Comparison of ENCODE assay signal across 8 cellular contexts in the genomic region with DNA sequence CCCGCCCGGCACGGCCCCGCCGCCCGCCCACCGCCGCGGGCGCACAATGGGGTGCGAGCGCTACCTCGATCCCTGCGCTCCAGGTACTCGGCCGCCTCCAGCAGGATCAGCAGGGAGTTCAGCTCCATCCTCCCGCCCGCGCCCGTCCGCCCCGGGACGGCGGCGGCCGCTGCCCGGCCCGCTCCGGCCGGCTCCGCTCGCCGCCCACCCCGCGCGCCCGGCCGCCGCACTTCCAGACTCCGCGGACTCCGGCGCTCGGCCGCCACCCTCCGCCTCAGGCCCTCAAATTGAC. TPM values are rescaled to one million over a fixed set of nuclear protein-coding genes. Genes with fewer than 3 reads are reported as not detected.
DNase-seq lines count a peak whose midpoint lies in the region; ATAC-seq and TF ChIP-seq lines count a peak whose summit lies in the region.

A gene with protein sequence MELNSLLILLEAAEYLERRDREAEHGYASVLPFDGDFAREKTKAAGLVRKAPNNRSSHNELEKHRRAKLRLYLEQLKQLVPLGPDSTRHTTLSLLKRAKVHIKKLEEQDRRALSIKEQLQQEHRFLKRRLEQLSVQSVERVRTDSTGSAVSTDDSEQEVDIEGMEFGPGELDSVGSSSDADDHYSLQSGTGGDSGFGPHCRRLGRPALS (minus strand): TSS at position 257 of the 292 bp plus-strand sequence. CDS start 129 bp downstream, at position 128.

- DNase-seq in M059J (ENCODE audit: low read depth) (no peak), SKM-1 (lab: John Stamatoyannopoulos, UW; ENCODE audit: unreplicated experiment) (no peak), GM10266 (ENCODE audit: extremely low spot score) (no peak), globus pallidus (ENCODE audit: low spot score) (no peak)

- H3K4me1 ChIP-seq in ectodermal cell (ENCODE audit: control insufficient read depth, insufficient read depth, low read length) = peaks cover 29% of the 10 kb centered on the region
- H3K4me1 ChIP-seq in mucosa of stomach (ENCODE audit: control insufficient read depth, insufficient read depth, low read length) = peaks cover 34% of the 10 kb centered on the region

- H3K9ac ChIP-seq in mucosa of stomach (ENCODE audit: low read length) = peak within 1 kb of the TSS; percentile 78

- ATAC-seq in GM21390 (IDR thresholded peaks at IDR 0.05; ENCODE audit: unreplicated experiment) = peak; percentile 2
- ATAC-seq in GM18909 (IDR thresholded peaks at IDR 0.05; ENCODE audit: poor library complexity, unreplicated experiment) = no peak

- H3K27me3 ChIP-seq in ectodermal cell (ENCODE audit: control insufficient read depth, insufficient read depth, low read length, poor library complexity, severe bottlenecking) (no peaks in the 10 kb centered on the region), mucosa of stomach (ENCODE audit: control insufficient read depth, insufficient read depth, low read length) (no peaks in the 10 kb centered on the region)

- no peak for TF ChIP-seq CTCF in GM10266 (IDR thresholded peaks at IDR 0.05; ENCODE audit: control insufficient read depth, insufficient read depth, low read depth, missing control alignments)

- H3K9me3 ChIP-seq in ectodermal cell (ENCODE audit: control insufficient read depth, low read length) = no peaks in the 10 kb centered on the region
- H3K9me3 ChIP-seq in mucosa of stomach (ENCODE audit: control insufficient read depth, low read length) = no peaks in the 10 kb centered on the region

- H3K27ac ChIP-seq in ectodermal cell (ENCODE audit: insufficient read depth, low read depth, low read length, poor library complexity, severe bottlenecking) = peak within 1 kb of the TSS; percentile 65

- H3K4me3 ChIP-seq in ectodermal cell (ENCODE audit: insufficient read depth, low read depth, low read length) = peak within 1 kb of the TSS; percentile 70
- H3K4me3 ChIP-seq in mucosa of stomach (ENCODE audit: low read length) = peak within 1 kb of the TSS; percentile 63

- H3K36me3 ChIP-seq in ectodermal cell (ENCODE audit: control insufficient read depth, insufficient read depth, low read length) (no peaks in the 10 kb centered on the region), mucosa of stomach (ENCODE audit: control insufficient read depth, insufficient read depth, low read length) (no peaks in the 10 kb centered on the region)

- 1% methylated on average over 46 of the region's 46 CpGs for WGBS in ectodermal cell, 2 experiments

RNA-seq across cellular contexts. Expression of the gene that starts here (rescaled TPM):
- 11.1 and 19.2 TPM in 2 replicates for total RNA-seq in M059J (2014; rRNA removed; shearing (Covaris generic))
- 81.7 TPM for polyA plus RNA-seq in ectodermal cell (2013, experiment 1 of 4)
- 87.8 TPM for polyA plus RNA-seq in ectodermal cell (2013, experiment 2 of 4)
- polyA plus RNA-seq in ectodermal cell (2013, experiment 3 of 4) = 69.8 TPM
- 81.8 TPM for polyA plus RNA-seq in ectodermal cell (2013, experiment 4 of 4)
